ENCODE assay signal across 19 cellular contexts in genomic region chr4:1983053-1983845, GRCh38. TPM values are rescaled to one million over a fixed set of nuclear protein-coding genes. Genes with fewer than 3 reads are reported as not detected.
DNase-seq lines count a peak whose midpoint lies in the region; ATAC-seq and TF ChIP-seq lines count a peak whose summit lies in the region.
"Had no signal": no experiment of that assay in that cellular context is flagged by ENCODE, and none has a peak within 500 bp of the region (broad histone marks: within the 10 kb centered on the region; RNA-seq: fewer than 3 reads in every experiment).

No MANE protein-coding gene starts in this region.

- no peaks in the 10 kb centered on the region for H3K27me3 Mint-ChIP-seq in T-helper 17 cell
- peaks cover 10% of the 10 kb centered on the region for H3K27me3 Mint-ChIP-seq in neural crest cell (ENCODE audit: low read depth)
- no peaks in the 10 kb centered on the region for H3K27me3 Mint-ChIP-seq in endodermal cell (ENCODE audit: insufficient read depth)
- H3K27me3 Mint-ChIP-seq: CD8-positive, alpha-beta memory T cell; type B pancreatic cell had no signal

- peak overlapping the region; percentile 56 for H3K27ac Mint-ChIP-seq in T-helper 17 cell
- no peak overlapping the region for H3K27ac Mint-ChIP-seq in neural crest cell (ENCODE audit: unreplicated experiment)
- H3K27ac Mint-ChIP-seq in endodermal cell, result no peak overlapping the region
- H3K27ac Mint-ChIP-seq: activated naive CD4-positive, alpha-beta T cell treated with anti-CD3 and anti-CD28 coated beads for 36 hours; CD8-positive, alpha-beta memory T cell; T-helper 2 cell treated with Interferon-gamma antibody and Interleukin-4, amounts not matched to agents 5 μg/mL and 100 μg/mL, for 36 hours; type B pancreatic cell had no signal

- BruUV-seq in A673 (replicated peaks; lab: Mats Ljungman, UMichigan), result TSS peak; percentile 43

- CTCF ChIA-PET in A673 (lab: Charles Lee), result no interaction called here

- no peaks in the 10 kb centered on the region for H3K4me1 Mint-ChIP-seq in T-helper 17 cell
- no peaks in the 10 kb centered on the region for H3K4me1 Mint-ChIP-seq in neural crest cell
- no peaks in the 10 kb centered on the region for H3K4me1 Mint-ChIP-seq in endodermal cell

- H3K9me3 Mint-ChIP-seq in neural crest cell (no peaks in the 10 kb centered on the region), endodermal cell (no peaks in the 10 kb centered on the region)
- H3K9me3 Mint-ChIP-seq: activated naive CD4-positive, alpha-beta T cell treated with anti-CD3 and anti-CD28 coated beads for 36 hours; CD8-positive, alpha-beta memory T cell; T-helper 2 cell treated with Interferon-gamma antibody and Interleukin-4, amounts not matched to agents 5 μg/mL and 100 μg/mL, for 36 hours; type B pancreatic cell had no signal

- H3K4me3 ChIP-seq in A673 (ENCODE audit: low read depth, low read length, poor library complexity, severe bottlenecking) (no peak overlapping the region), endodermal cell (ENCODE audit: low read length) (no peak overlapping the region)
- H3K4me3 ChIP-seq: gastroesophageal sphincter, SJSA1, stomach had no signal

- H3K36me3 ChIP-seq in A673 (ENCODE audit: insufficient read depth, low read length, poor library complexity, severe bottlenecking), result peaks cover 95% of the 10 kb centered on the region
- peaks cover 56% of the 10 kb centered on the region for H3K36me3 ChIP-seq in endodermal cell (ENCODE audit: control insufficient read depth, insufficient read depth, low read length)

- POLR2A ChIA-PET in A673 (lab: Charles Lee; ENCODE audit: low non-redundant PET), result no interaction called here

- no peak overlapping the region for H3K4me3 Mint-ChIP-seq in T-helper 17 cell
- H3K4me3 Mint-ChIP-seq in neural crest cell, result peak overlapping the region; percentile 70
- no peak overlapping the region for H3K4me3 Mint-ChIP-seq in endodermal cell
- H3K4me3 Mint-ChIP-seq: activated naive CD4-positive, alpha-beta T cell treated with anti-CD3 and anti-CD28 coated beads for 36 hours; CD8-positive, alpha-beta memory T cell; T-helper 2 cell treated with Interferon-gamma antibody and Interleukin-4, amounts not matched to agents 5 μg/mL and 100 μg/mL, for 36 hours; type B pancreatic cell had no signal

- intact Hi-C loops in A673 (cut with micrococcal nuclease; ENCODE audit: unreplicated experiment), result no loop called here

- H3K9ac ChIP-seq in endodermal cell (ENCODE audit: extremely low read depth, low read length, poor library complexity, severe bottlenecking), result no peak overlapping the region

- 95 to 99% methylated on average over 29 to 34 of the region's 34 CpGs for WGBS in endodermal cell (ENCODE audit: insufficient coverage in 1 of 2, insufficient read length in 1 of 2), 2 experiments

- TF ChIP-seq CTCF in A673 (conservative IDR thresholded peaks at IDR 0.05; ENCODE audit: low read depth, low read length) (no peak), GM10266 (IDR thresholded peaks at IDR 0.05; ENCODE audit: control insufficient read depth, insufficient read depth, low read depth, missing control alignments) (no peak), neural crest cell (conservative IDR thresholded peaks at IDR 0.05) (no peak), endodermal cell (conservative IDR thresholded peaks at IDR 0.05) (no peak)

- H3K36me3 Mint-ChIP-seq in T-helper 17 cell (ENCODE audit: low read depth) (peaks cover 4% of the 10 kb centered on the region), neural crest cell (ENCODE audit: low read depth) (peaks cover 18% of the 10 kb centered on the region), endodermal cell (ENCODE audit: low read depth) (peaks cover 44% of the 10 kb centered on the region)

- no peaks in the 10 kb centered on the region for H3K9me3 ChIP-seq in A673 (ENCODE audit: low read depth, low read length, poor library complexity, severe bottlenecking)
- no peaks in the 10 kb centered on the region for H3K9me3 ChIP-seq in T-helper 17 cell (ENCODE audit: control insufficient read depth, low read length, poor library complexity, severe bottlenecking)
- H3K9me3 ChIP-seq in endodermal cell (ENCODE audit: control insufficient read depth, low read length), result no peaks in the 10 kb centered on the region
- H3K9me3 ChIP-seq: gastroesophageal sphincter, SJSA1, stomach had no signal

- DNase-seq in A673 (ENCODE audit: low spot score), result no peak
- peak; percentile 16 for DNase-seq in GM10266 (ENCODE audit: extremely low spot score)
- no peak for DNase-seq in T-helper 17 cell
- DNase-seq in neural crest cell (ENCODE audit: low read depth, low spot score), result no peak
- no peak for DNase-seq in endodermal cell
- DNase-seq in left lobe of liver (ENCODE audit: low spot score), result no peak
- DNase-seq: activated CD4-positive, CD25-positive, alpha-beta regulatory T cell treated with anti-CD3 and anti-CD28 coated beads, Interleukin-2, amount 50 U/mL, for 72 hours; activated naive CD4-positive, alpha-beta T cell treated with anti-CD3 and anti-CD28 coated beads for 36 hours; CD8-positive, alpha-beta memory T cell; midbrain; NCI-H146; NCI-H2171 treated with DMSO at 0.1 percent for 48 hours; NCI-H69; stomach had no signal

- no peak for ATAC-seq in T-helper 17 cell
- ATAC-seq in left lobe of liver, result no peak
- ATAC-seq in HG02623 (IDR thresholded peaks at IDR 0.05; ENCODE audit: unreplicated experiment), result no peak
- ATAC-seq: gastroesophageal sphincter had no signal

- H3K27ac ChIP-seq in A673 (ENCODE audit: low read depth, low read length, poor library complexity, severe bottlenecking), result peak overlapping the region; percentile 12
- H3K27ac ChIP-seq in endodermal cell (ENCODE audit: low read depth, low read length), result no peak overlapping the region
- H3K27ac ChIP-seq: gastroesophageal sphincter, SJSA1 had no signal

- peaks cover 7% of the 10 kb centered on the region for H3K4me1 ChIP-seq in A673 (ENCODE audit: insufficient read depth, low read length, poor library complexity, severe bottlenecking)
- no peaks in the 10 kb centered on the region for H3K4me1 ChIP-seq in endodermal cell (ENCODE audit: control insufficient read depth, insufficient read depth, low read length)
- H3K4me1 ChIP-seq: gastroesophageal sphincter, SJSA1 had no signal

- H3K27me3 ChIP-seq in A673 (replicated peaks; ENCODE audit: insufficient read depth, low read depth, low read length, poor library complexity) (no peaks in the 10 kb centered on the region), endodermal cell (ENCODE audit: control insufficient read depth, insufficient read depth, low read length, poor library complexity, severe bottlenecking) (no peaks in the 10 kb centered on the region)
- H3K27me3 ChIP-seq: gastroesophageal sphincter, SJSA1, stomach had no signal

RNA-seq across cellular contexts. Expression of gene NELFA, which starts 25.5 kb away (rescaled TPM):
- total RNA-seq in A673 (2021) (58.3 and 59.3 TPM in 2 replicates), T-helper 17 cell (10 to 100 TPM; 40.7 to 47.2 TPM), neural crest cell (54.3 and 55.2 TPM in 2 replicates), endodermal cell (10 to 100 TPM; 54.8 to 60.1 TPM), left lobe of liver (11.2 TPM)
- polyA plus RNA-seq in endodermal cell (2013, experiment 1 of 2), result 43.8 TPM
- polyA plus RNA-seq in endodermal cell (2013, experiment 2 of 2), result 43.0 TPM
